In the genomic region with DNA sequence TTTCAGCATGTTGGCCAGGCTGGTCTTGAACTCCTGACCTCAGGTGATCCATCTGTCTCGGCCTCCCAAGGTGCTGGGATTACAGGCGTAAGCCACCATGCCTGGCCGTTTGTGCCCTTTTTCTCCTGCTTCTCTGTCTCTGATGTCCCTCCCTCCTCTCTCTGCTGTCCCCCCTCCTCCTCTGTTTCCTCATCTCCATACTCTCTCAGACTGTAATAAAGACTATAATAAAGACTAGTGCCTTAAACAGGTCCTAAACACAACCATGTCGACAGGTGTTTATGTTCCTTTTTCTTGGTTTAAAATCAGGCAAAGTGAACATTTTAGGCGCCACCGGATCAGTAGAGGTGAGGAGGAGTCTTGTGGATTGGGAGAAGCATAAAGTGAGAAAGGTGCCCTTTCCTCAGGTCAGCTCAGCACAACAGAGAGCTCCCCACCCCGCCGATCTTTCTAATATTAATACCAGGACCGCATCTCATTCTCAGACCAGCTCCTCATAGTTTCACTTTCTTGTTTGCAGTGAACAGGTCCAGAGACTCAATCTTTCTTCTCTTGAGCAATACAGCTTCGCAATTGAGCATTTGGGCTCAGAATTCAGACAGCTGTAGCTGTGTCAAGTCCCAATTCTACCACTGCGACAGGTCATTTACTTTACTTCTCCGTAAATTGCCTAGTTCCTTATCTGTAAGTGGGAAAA, we compare ENCODE assay signal across 1 cellular context.
TF ChIP-seq lines count a peak whose summit lies in the region.

No MANE protein-coding gene starts in this region.

TF ChIP-seq in IMR-90, 13 proteins besides CTCF, POLR2A, EP300 and RAD21 (continued from another document):
- TF ChIP-seq, protein P1, sequence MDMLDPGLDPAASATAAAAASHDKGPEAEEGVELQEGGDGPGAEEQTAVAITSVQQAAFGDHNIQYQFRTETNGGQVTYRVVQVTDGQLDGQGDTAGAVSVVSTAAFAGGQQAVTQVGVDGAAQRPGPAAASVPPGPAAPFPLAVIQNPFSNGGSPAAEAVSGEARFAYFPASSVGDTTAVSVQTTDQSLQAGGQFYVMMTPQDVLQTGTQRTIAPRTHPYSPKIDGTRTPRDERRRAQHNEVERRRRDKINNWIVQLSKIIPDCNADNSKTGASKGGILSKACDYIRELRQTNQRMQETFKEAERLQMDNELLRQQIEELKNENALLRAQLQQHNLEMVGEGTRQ (IDR thresholded peaks at IDR 0.05; ENCODE audit: low read depth, low read length) = no peak
TF ChIP-seq in IMR-90: peak in this region for 0.
